Comparison of ENCODE assay signal across 12 cellular contexts in genomic region chr13:52428295-52428694, GRCh38. TPM values are rescaled to one million over a fixed set of nuclear protein-coding genes. Genes with fewer than 3 reads are reported as not detected.
DNase-seq lines count a peak whose midpoint lies in the region; FAIRE-seq and TF ChIP-seq lines count a peak whose summit lies in the region.
"Had no signal": no experiment of that assay in that cellular context is flagged by ENCODE, and none has a peak within 500 bp of the region (broad histone marks: within the 10 kb centered on the region; RNA-seq: fewer than 3 reads in every experiment).

No MANE protein-coding gene starts in this region.

- peaks cover 4% of the 10 kb centered on the region for H3K79me2 ChIP-seq in keratinocyte (ENCODE audit: control insufficient read depth, insufficient read depth, low read length)

- H3K27ac ChIP-seq in VCaP (peak overlapping the region; percentile 59), keratinocyte (ENCODE audit: control insufficient read depth, insufficient read depth, low read length) (no peak overlapping the region)
- H3K27ac ChIP-seq: dorsolateral prefrontal cortex, GM23248 had no signal

- H3K9me3 ChIP-seq in keratinocyte (ENCODE audit: control insufficient read depth, low read depth, low read length): no peaks in the 10 kb centered on the region

- H3K9ac ChIP-seq in keratinocyte (ENCODE audit: control insufficient read depth, extremely low read depth, insufficient read depth, low read length): no peak overlapping the region
- H3K9ac ChIP-seq: GM23248 had no signal

- dilution Hi-C loops in keratinocyte (cut with MboI; ENCODE audit: extremely low pct_ligation_motif_present, low sequenced_read_pairs): no loop called here

- H3K4me2 ChIP-seq in keratinocyte (ENCODE audit: control insufficient read depth, extremely low read depth, insufficient read depth, low read depth, low read length): no peak overlapping the region

- no peak overlapping the region for H3K4me3 ChIP-seq in keratinocyte (ENCODE audit: control insufficient read depth in 2 of 3, extremely low read depth in 1 of 3, insufficient read depth in 2 of 3, low read depth in 1 of 3, low read length in 3 of 3)
- H3K4me3 ChIP-seq: dorsolateral prefrontal cortex, GM23248 had no signal

- H3K9me1 ChIP-seq in keratinocyte (ENCODE audit: control insufficient read depth, extremely low read depth, insufficient read depth, low read length): no peaks in the 10 kb centered on the region

- TF ChIP-seq CTCF in VCaP (conservative IDR thresholded peaks at IDR 0.05) (no peak), keratinocyte (optimal IDR thresholded peaks at IDR 0.05 in 1 of 3, IDR thresholded peaks at IDR 0.05 in 1 of 3, conservative IDR thresholded peaks at IDR 0.05 in 1 of 3; ENCODE audit: extremely low read depth in 1 of 3, insufficient read depth in 2 of 3, low read length in 3 of 3) (no peak)

- DNase-seq in A172 (ENCODE audit: low spot score) (peak; percentile 71), HT-29 (ENCODE audit: low spot score) (peak; percentile 59), keratinocyte (ENCODE audit: low read depth, low spot score) (no peak), NCI-H774 (lab: John Stamatoyannopoulos, UW) (no peak), superior temporal gyrus (ENCODE audit: extremely low spot score) (no peak), dedifferentiated amniotic fluid mesenchymal stem cell (ENCODE audit: extremely low spot score) (no peak)
- DNase-seq in effector CD8-positive, alpha-beta T cell (lab: John Stamatoyannopoulos, UW): no peak
- DNase-seq: activated CD4-positive, CD25-positive, alpha-beta regulatory T cell treated with anti-CD3 and anti-CD28 coated beads, Interleukin-2, amount 50 U/mL, for 72 hours; activated effector memory CD4-positive, alpha-beta T cell treated with anti-CD3 and anti-CD28 coated beads, Interleukin-2, amount 50 U/mL, for 16 hours; dorsolateral prefrontal cortex; GM23248 had no signal

- H4K20me1 ChIP-seq in keratinocyte (ENCODE audit: control insufficient read depth, extremely low read depth, insufficient read depth, low read length): no peaks in the 10 kb centered on the region

- H3K36me3 ChIP-seq in keratinocyte (ENCODE audit: control insufficient read depth in 2 of 2, extremely low read depth in 1 of 2, insufficient read depth in 2 of 2, low read length in 2 of 2): peaks cover 13 to 20% of the 10 kb centered on the region in 2 experiments

- FAIRE-seq in keratinocyte (lab: Jason Lieb, UNC): peak; percentile 71

- H3K4me1 ChIP-seq in keratinocyte (ENCODE audit: control insufficient read depth, extremely low read depth, insufficient read depth, low read length): no peaks in the 10 kb centered on the region

- no peak overlapping the region for H2AFZ ChIP-seq in keratinocyte (ENCODE audit: control insufficient read depth, low read length)
- H2AFZ ChIP-seq: GM23248 had no signal

- H3K27me3 ChIP-seq in keratinocyte (ENCODE audit: control insufficient read depth, extremely low read depth, insufficient read depth, low read length): no peaks in the 10 kb centered on the region
- H3K27me3 ChIP-seq: dorsolateral prefrontal cortex had no signal

RNA-seq across cellular contexts. Expression of gene VPS36, which starts 22.1 kb away (rescaled TPM):
- 29.5 and 45.3 TPM in 2 replicates for total RNA-seq in A172 (2014; rRNA removed; shearing (Covaris generic))
- total RNA-seq in HT-29 (2014; rRNA removed; shearing (Covaris generic)): 30.6 and 32.8 TPM in 2 replicates
- polyA plus RNA-seq in keratinocyte: 12.8 to 36.5 TPM (median 24.6 TPM) in 3 replicates
- polyA plus RNA-seq in keratinocyte (2011; ENCODE audit: low read depth): 15.9 TPM
- 13.7 and 25.0 TPM in 2 replicates for polyA plus RNA-seq in keratinocyte (2011; cell fraction: cytosol; rRNA removed)
- 41.5 and 52.4 TPM in 2 replicates for polyA plus RNA-seq in keratinocyte (2011; cell fraction: nucleus; rRNA removed)
- polyA plus RNA-seq in keratinocyte (2012; ENCODE audit: low replicate concordance): 17.3 and 19.1 TPM in 2 replicates
- 11.9 to 23.6 TPM (median 16.1 TPM) in 3 replicates for polyA minus RNA-seq in keratinocyte
- 11.1 TPM for polyA minus RNA-seq in keratinocyte (2011; cell fraction: cytosol; rRNA and poly(A)+ RNA removed)
- polyA minus RNA-seq in keratinocyte (2011; cell fraction: nucleus; rRNA and poly(A)+ RNA removed): 17.2 and 34.1 TPM in 2 replicates

RNA-seq across cellular contexts. Expression of gene THSD1, which starts 22.3 kb away (rescaled TPM):
- total RNA-seq in A172 (2014; rRNA removed; shearing (Covaris generic)): 9.5 and 10.8 TPM in 2 replicates
- total RNA-seq in HT-29 (2014; rRNA removed; shearing (Covaris generic)): 0.37 and 0.92 TPM in 2 replicates
- polyA plus RNA-seq in keratinocyte: 9.2 to 15.4 TPM (median 9.7 TPM) in 3 replicates
- polyA plus RNA-seq in keratinocyte (2011; ENCODE audit: low read depth): 8.0 TPM
- polyA plus RNA-seq in keratinocyte (2011; cell fraction: cytosol; rRNA removed): 5.2 and 5.3 TPM in 2 replicates
- 21.1 and 25.2 TPM in 2 replicates for polyA plus RNA-seq in keratinocyte (2011; cell fraction: nucleus; rRNA removed)
- 6.5 and 11.4 TPM in 2 replicates for polyA plus RNA-seq in keratinocyte (2012; ENCODE audit: low replicate concordance)
- polyA minus RNA-seq in keratinocyte: 9.6 to 25.4 TPM (median 19.5 TPM) in 3 replicates
- polyA minus RNA-seq in keratinocyte (2011; cell fraction: cytosol; rRNA and poly(A)+ RNA removed): 10.7 TPM
- 20.2 and 27.3 TPM in 2 replicates for polyA minus RNA-seq in keratinocyte (2011; cell fraction: nucleus; rRNA and poly(A)+ RNA removed)

RNA-seq across cellular contexts. Expression of gene CKAP2, which starts 27.0 kb away (rescaled TPM):
- 70.2 and 71.8 TPM in 2 replicates for total RNA-seq in A172 (2014; rRNA removed; shearing (Covaris generic))
- total RNA-seq in HT-29 (2014; rRNA removed; shearing (Covaris generic)): 23.5 and 26.2 TPM in 2 replicates
- 14.5 to 29.7 TPM (median 18.9 TPM) in 3 replicates for polyA plus RNA-seq in keratinocyte
- 32.4 TPM for polyA plus RNA-seq in keratinocyte (2011; ENCODE audit: low read depth)
- polyA plus RNA-seq in keratinocyte (2011; cell fraction: cytosol; rRNA removed): 15.2 and 28.2 TPM in 2 replicates
- polyA plus RNA-seq in keratinocyte (2011; cell fraction: nucleus; rRNA removed): 26.0 and 31.1 TPM in 2 replicates
- polyA plus RNA-seq in keratinocyte (2012; ENCODE audit: low replicate concordance): 14.9 and 25.2 TPM in 2 replicates
- polyA minus RNA-seq in keratinocyte: 4.0 to 29.3 TPM (median 9.3 TPM) in 3 replicates
- polyA minus RNA-seq in keratinocyte (2011; cell fraction: cytosol; rRNA and poly(A)+ RNA removed): 17.6 TPM
- polyA minus RNA-seq in keratinocyte (2011; cell fraction: nucleus; rRNA and poly(A)+ RNA removed): 10.7 and 23.5 TPM in 2 replicates

Comparison
In these comparisons a context has a peak if more than half of its experiments do, and no peak if none do; other contexts are left out.
1. DNase-seq: peak in A172 (single experiment) and HT-29 (single experiment); none in keratinocyte (single experiment), NCI-H774 (single experiment), effector CD8-positive, alpha-beta T cell (single experiment), superior temporal gyrus (single experiment) and dedifferentiated amniotic fluid mesenchymal stem cell (single experiment).